ENCODE assay signal across 30 cellular contexts in the genomic region with DNA sequence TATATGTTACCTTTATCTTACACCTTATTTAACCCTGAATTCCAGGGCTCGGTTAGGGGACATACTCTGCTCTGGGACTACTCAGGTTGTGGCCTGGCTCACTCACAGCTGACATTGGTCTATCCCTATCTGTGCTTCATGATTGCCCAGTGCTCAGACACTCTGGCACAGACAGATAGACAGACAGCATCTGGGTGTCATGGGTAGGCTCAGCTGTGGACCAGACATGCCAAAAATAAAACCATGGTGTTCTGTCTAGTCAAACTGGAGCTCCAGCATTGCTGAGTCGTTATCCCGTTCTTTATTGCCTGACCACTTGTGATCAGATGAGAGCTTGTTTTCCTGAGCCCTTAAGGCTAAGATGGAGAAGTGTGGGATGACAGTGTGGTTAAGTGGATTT. TPM values are rescaled to one million over a fixed set of nuclear protein-coding genes. Genes with fewer than 3 reads are reported as not detected.
DNase-seq lines count a peak whose midpoint lies in the region; ATAC-seq lines count a peak whose summit lies in the region.
"Had no signal": no experiment of that assay in that cellular context is flagged by ENCODE, and none has a peak within 500 bp of the region (broad histone marks: within the 10 kb centered on the region; RNA-seq: fewer than 3 reads in every experiment).

No MANE protein-coding gene starts in this region.

- intact Hi-C loops in Right ventricle myocardium superior (cut with DNase I) (no loop called here), cardiac septum (cut with DNase I) (loop anchor here (5.0 kb wide), 1 partner anchor 58 kb away; no protein-coding TSS in a partner anchor)

- no peak overlapping the region for H3K27ac ChIP-seq in substantia nigra (ENCODE audit: low read depth, low read length, poor library complexity, severe bottlenecking)
- H3K27ac ChIP-seq: body of pancreas had no signal

- peak; percentile 91 for ATAC-seq in Right ventricle myocardium superior (ENCODE audit: poor library complexity)
- ATAC-seq: activated CD4-positive, alpha-beta T cell treated with anti-CD3 and anti-CD28 coated beads for 36 hours; activated CD8-positive, alpha-beta T cell treated with anti-CD3 and anti-CD28 coated beads for 36 hours; body of pancreas; esophagus mucosa; mucosa of descending colon; SK-N-SH treated with all-trans-retinoic acid at 6 μM for 48 hours; T-helper 17 cell had no signal

- DNase-seq in Right ventricle myocardium superior (no peak), cardiac septum (ENCODE audit: low spot score) (no peak), amniotic epithelial cell (ENCODE audit: low read depth) (peak; percentile 16), iris pigment epithelial cell (ENCODE audit: low read depth) (peak; percentile 11), SIG-M5 (lab: John Stamatoyannopoulos, UW) (no peak), NOMO-1 (lab: John Stamatoyannopoulos, UW; ENCODE audit: unreplicated experiment in 2 of 2) (no peak), substantia nigra (lab: John Stamatoyannopoulos, UW) (no peak)
- DNase-seq: activated CD4-positive, alpha-beta T cell treated with anti-CD3 and anti-CD28 coated beads for 36 hours; activated CD8-positive, alpha-beta T cell treated with anti-CD3 and anti-CD28 coated beads for 36 hours; activated naive CD4-positive, alpha-beta T cell treated with anti-CD3 and anti-CD28 coated beads for 36 hours; AML-193; body of pancreas; Calu3; CD4-positive, CD25-positive, alpha-beta regulatory T cell; cerebellar nuclear complex; DMS79 treated with DMSO at 0.1 percent for 48 hours; foreskin fibroblast; HCEC 1CT; kidney; mucosa of descending colon; NCI-H1694 treated with DMSO at 0.1 percent for 48 hours; NCI-H2227 treated with DMSO at 0.1 percent for 48 hours; NCI-H69; nephron progenitor cell; small intestine; stimulated activated naive CD4-positive, alpha-beta T cell; T-helper 17 cell had no signal

RNA-seq across cellular contexts. Expression of gene FBXW8, which starts 29.0 kb away (rescaled TPM):
- total RNA-seq in Right ventricle myocardium superior = 5.5 TPM
- 10.4 TPM for total RNA-seq in cardiac septum

RNA-seq across cellular contexts. Expression of gene HRK, which starts 58.5 kb away (rescaled TPM):
- total RNA-seq in Right ventricle myocardium superior (0.27 TPM), cardiac septum (0.59 TPM)
- total RNA-seq: activated CD4-positive, alpha-beta T cell treated with anti-CD3 and anti-CD28 coated beads for 36 hours; activated CD8-positive, alpha-beta T cell treated with anti-CD3 and anti-CD28 coated beads for 36 hours; activated naive CD4-positive, alpha-beta T cell treated with anti-CD3 and anti-CD28 coated beads for 36 hours; body of pancreas; Calu3; dermis microvascular lymphatic vessel endothelial cell had no signal

Comparison
In these comparisons a context has a peak if more than half of its experiments do, and no peak if none do; other contexts are left out.
1. DNase-seq: peak in amniotic epithelial cell (single experiment) and iris pigment epithelial cell (single experiment); none in Right ventricle myocardium superior (single experiment), cardiac septum (single experiment), SIG-M5 (single experiment), NOMO-1 (0 of 2) and substantia nigra (0 of 49).